In the genomic region with DNA sequence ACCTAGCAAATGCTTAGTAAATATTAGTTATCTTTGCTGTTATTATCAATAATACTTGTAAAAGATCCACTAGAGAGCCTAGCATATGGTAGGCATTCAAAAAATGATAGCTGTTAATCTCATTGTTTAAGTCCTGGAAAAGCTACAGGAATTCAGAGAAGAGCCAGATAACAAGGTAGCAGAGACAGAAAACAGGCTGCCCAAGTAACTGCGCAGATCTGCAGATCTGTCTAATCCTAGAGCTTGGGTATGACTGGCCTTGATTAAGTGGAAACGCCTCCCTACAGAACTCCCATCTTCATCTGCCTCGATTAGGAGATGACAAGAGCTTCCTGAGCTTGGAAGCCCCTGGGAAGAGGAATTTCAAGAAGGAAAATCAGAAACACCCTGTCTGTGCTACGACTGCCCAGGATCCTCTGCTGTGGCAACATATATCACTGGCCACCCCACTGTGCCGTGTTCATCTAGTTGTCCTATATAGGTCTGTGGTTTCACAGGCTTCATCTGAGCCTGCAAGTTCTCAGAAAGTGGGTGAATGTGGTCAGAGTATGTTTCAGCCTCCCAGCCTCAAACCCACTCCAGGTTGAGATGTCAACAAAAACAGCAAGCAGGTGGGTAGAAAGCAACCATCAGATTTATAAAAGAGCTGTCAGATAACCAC, we compare ENCODE assay signal across 9 cellular contexts.
DNase-seq lines count a peak whose midpoint lies in the region; ATAC-seq, FAIRE-seq and TF ChIP-seq lines count a peak whose summit lies in the region.
"Had no signal": no experiment of that assay in that cellular context is flagged by ENCODE, and none has a peak within 500 bp of the region (broad histone marks: within the 10 kb centered on the region; RNA-seq: fewer than 3 reads in every experiment).

No MANE protein-coding gene starts in this region.

- peak; percentile 81 for FAIRE-seq in GM18507 (lab: Jason Lieb, UNC)
- FAIRE-seq: K562 had no signal

- no peaks in the 10 kb centered on the region for H3K9me3 Mint-ChIP-seq in activated T-helper 2 cell treated with anti-CD3 and anti-CD28 coated beads, Interferon-gamma antibody, Interleukin-2, Interleukin-4, amounts not matched to agents 10 μg/mL and 5 μg/mL and 100 μg/mL, durations not matched to agents 14 hours and 24 hours and 36 hours

- no peak overlapping the region for H3K4me3 Mint-ChIP-seq in activated T-helper 2 cell treated with anti-CD3 and anti-CD28 coated beads, Interferon-gamma antibody, Interleukin-2, Interleukin-4, amounts not matched to agents 10 μg/mL and 5 μg/mL and 100 μg/mL, durations not matched to agents 14 hours and 24 hours and 36 hours (ENCODE audit: low read depth)

- DNase-seq in GM18507 (ENCODE audit: extremely low spot score, insufficient read length, low read depth) (peak; percentile 8), fibroblast of villous mesenchyme (ENCODE audit: low read depth) (peak; percentile 91), NCI-H1417 (lab: John Stamatoyannopoulos, UW) (no peak), ecto neural progenitor cell (ENCODE audit: low spot score) (no peak), ACHN (no peak)
- DNase-seq in activated T-helper 2 cell treated with anti-CD3 and anti-CD28 coated beads, Interferon-gamma antibody, Interleukin-2, Interleukin-4, amounts not matched to agents 10 μg/mL and 5 μg/mL and 100 μg/mL, durations not matched to agents 14 hours and 24 hours and 36 hours (ENCODE audit: low spot score), result no peak

- peak; percentile 86 for ATAC-seq in GM19455 (IDR thresholded peaks at IDR 0.05; ENCODE audit: unreplicated experiment)
- peak; percentile 93 for ATAC-seq in HG03280 (IDR thresholded peaks at IDR 0.05; ENCODE audit: unreplicated experiment)
- ATAC-seq: K562 had no signal

- H3K27ac Mint-ChIP-seq in activated T-helper 2 cell treated with anti-CD3 and anti-CD28 coated beads, Interferon-gamma antibody, Interleukin-2, Interleukin-4, amounts not matched to agents 10 μg/mL and 5 μg/mL and 100 μg/mL, durations not matched to agents 14 hours and 24 hours and 36 hours, result no peak overlapping the region

- intact Hi-C loops in activated T-helper 2 cell treated with anti-CD3 and anti-CD28 coated beads, Interferon-gamma antibody, Interleukin-2, Interleukin-4, amounts not matched to agents 10 μg/mL and 5 μg/mL and 100 μg/mL, durations not matched to agents 14 hours and 24 hours and 36 hours (cut with micrococcal nuclease), result no loop called here

- in situ Hi-C loops in ACHN (cut with HindIII; ENCODE audit: low pct_ligation_motif_present, low pct_unique_long_range_greater_than_20kb, low sequenced_read_pairs), result no loop called here

- H3K36me3 Mint-ChIP-seq in activated T-helper 2 cell treated with anti-CD3 and anti-CD28 coated beads, Interferon-gamma antibody, Interleukin-2, Interleukin-4, amounts not matched to agents 10 μg/mL and 5 μg/mL and 100 μg/mL, durations not matched to agents 14 hours and 24 hours and 36 hours (ENCODE audit: low read depth), result no peaks in the 10 kb centered on the region

- H3K27me3 Mint-ChIP-seq in activated T-helper 2 cell treated with anti-CD3 and anti-CD28 coated beads, Interferon-gamma antibody, Interleukin-2, Interleukin-4, amounts not matched to agents 10 μg/mL and 5 μg/mL and 100 μg/mL, durations not matched to agents 14 hours and 24 hours and 36 hours (ENCODE audit: low read depth), result peaks cover 11% of the 10 kb centered on the region

- peaks cover 8% of the 10 kb centered on the region for H3K4me1 Mint-ChIP-seq in activated T-helper 2 cell treated with anti-CD3 and anti-CD28 coated beads, Interferon-gamma antibody, Interleukin-2, Interleukin-4, amounts not matched to agents 10 μg/mL and 5 μg/mL and 100 μg/mL, durations not matched to agents 14 hours and 24 hours and 36 hours (ENCODE audit: low read depth)

- no peak for TF ChIP-seq CTCF in fibroblast of villous mesenchyme (IDR thresholded peaks at IDR 0.05; ENCODE audit: insufficient read depth, low read depth, low read length)

- H3K4me3 ChIP-seq in fibroblast of villous mesenchyme (ENCODE audit: low read depth, low read length), result no peak overlapping the region
- H3K4me3 ChIP-seq: K562 had no signal

Comparison
In these comparisons a context has a peak if more than half of its experiments do, and no peak if none do; other contexts are left out.
1. DNase-seq: peak in GM18507 (single experiment) and fibroblast of villous mesenchyme (single experiment); none in NCI-H1417 (0 of 3), ecto neural progenitor cell (single experiment), activated T-helper 2 cell treated with anti-CD3 and anti-CD28 coated beads, Interferon-gamma antibody, Interleukin-2, Interleukin-4, amounts not matched to agents 10 μg/mL and 5 μg/mL and 100 μg/mL, durations not matched to agents 14 hours and 24 hours and 36 hours (single experiment) and ACHN (single experiment).